2 cellular contexts compared by ENCODE assay signal in genomic region chr12:64059685-64060084, GRCh38.
TF ChIP-seq lines count a peak whose summit lies in the region.

No MANE protein-coding gene starts in this region.

TF ChIP-seq in neural cell, 6 proteins besides CTCF, POLR2A, EP300 and RAD21 (continued from another document):
- TF ChIP-seq REST (IDR thresholded peaks at IDR 0.05; ENCODE audit: borderline replicate concordance) (no peak), EZH2 (IDR thresholded peaks at IDR 0.05; ENCODE audit: borderline replicate concordance, insufficient read depth, low read length, poor library complexity, severe bottlenecking) (no peak)

TF ChIP-seq in SK-N-SH, 30 proteins besides CTCF, POLR2A, EP300 and RAD21 (continued from another document):
- TF ChIP-seq ZBTB33 (IDR thresholded peaks at IDR 0.05; ENCODE audit: borderline replicate concordance, low read depth) (no peak), JUND (IDR thresholded peaks at IDR 0.05) (no peak), USF2 (IDR thresholded peaks at IDR 0.05; ENCODE audit: borderline replicate concordance, low read depth, low read length) (no peak), MAX (IDR thresholded peaks at IDR 0.05; ENCODE audit: low read depth) (no peak), NFIC (IDR thresholded peaks at IDR 0.05; ENCODE audit: borderline replicate concordance) (no peak), FOXM1 (IDR thresholded peaks at IDR 0.05; ENCODE audit: low read depth) (no peak), USF1 (IDR thresholded peaks at IDR 0.05; ENCODE audit: borderline replicate concordance, low read depth) (no peak), POLR2AphosphoS5 (IDR thresholded peaks at IDR 0.05; ENCODE audit: low read depth, low read length) (no peak), ELF1 (IDR thresholded peaks at IDR 0.05) (no peak), FOXJ3 (CRISPR knock-in tag; IDR thresholded peaks at IDR 0.05) (no peak), SIN3A (IDR thresholded peaks at IDR 0.05; ENCODE audit: borderline replicate concordance, low read depth, low read length) (no peak), TAF1 (IDR thresholded peaks at IDR 0.05; ENCODE audit: borderline replicate concordance, low read depth, low read length) (no peak), FOSL2 (IDR thresholded peaks at IDR 0.05; ENCODE audit: borderline replicate concordance, low read depth) (no peak), GABPA (IDR thresholded peaks at IDR 0.05; ENCODE audit: low read depth) (no peak), IRF3 (IDR thresholded peaks at IDR 0.05; ENCODE audit: low read depth, low read length) (no peak), GATA2 (CRISPR knock-in tag; IDR thresholded peaks at IDR 0.05) (no peak), RCOR1 (IDR thresholded peaks at IDR 0.05; ENCODE audit: low read length) (no peak)
